ENCODE assay signal across 9 cellular contexts in genomic region chr19:41324231-41324702, GRCh38. TPM values are rescaled to one million over a fixed set of nuclear protein-coding genes. Genes with fewer than 3 reads are reported as not detected.
DNase-seq lines count a peak whose midpoint lies in the region; ATAC-seq, FAIRE-seq and TF ChIP-seq lines count a peak whose summit lies in the region.
"Had no signal": no experiment of that assay in that cellular context is flagged by ENCODE, and none has a peak within 500 bp of the region (broad histone marks: within the 10 kb centered on the region; RNA-seq: fewer than 3 reads in every experiment).

No MANE protein-coding gene starts in this region.

- H3K36me3 Mint-ChIP-seq in activated CD4-positive, alpha-beta memory T cell treated with anti-CD3 and anti-CD28 coated beads, Interleukin-2, amount 10 ng/mL, durations not matched to agents 7 days and 5 days (ENCODE audit: low read depth): peaks cover 64% of the 10 kb centered on the region
- peaks cover 5 to 26% (median 12%) of the 10 kb centered on the region in 3 donors for H3K36me3 Mint-ChIP-seq in immature natural killer cell

- peak overlapping the region; percentile 74 for H3K27ac Mint-ChIP-seq in activated CD4-positive, alpha-beta memory T cell treated with anti-CD3 and anti-CD28 coated beads, Interleukin-2, amount 10 ng/mL, durations not matched to agents 7 days and 5 days
- peak overlapping the region; percentile 98 to 100 (median 100) for H3K27ac Mint-ChIP-seq in immature natural killer cell

- H3K9me3 ChIP-seq in stomach: no peaks in the 10 kb centered on the region

- no peak for TF ChIP-seq EP300 in stomach (IDR thresholded peaks at IDR 0.05)

- peak overlapping the region; percentile 80 to 91 (median 87) for H3K27ac ChIP-seq in stomach

- H3K27me3 Mint-ChIP-seq in activated CD4-positive, alpha-beta memory T cell treated with anti-CD3 and anti-CD28 coated beads, Interleukin-2, amount 10 ng/mL, durations not matched to agents 7 days and 5 days: no peaks in the 10 kb centered on the region
- peaks cover 53 to 89% (median 82%) of the 10 kb centered on the region in 3 donors for H3K27me3 Mint-ChIP-seq in immature natural killer cell (ENCODE audit: low read depth in 3 of 3)

- peaks cover 16 to 48% (median 37%) of the 10 kb centered on the region in 4 donors for H3K36me3 ChIP-seq in stomach

- DNase-seq in NOMO-1 treated with DMSO at 0.1 percent for 48 hours (lab: John Stamatoyannopoulos, UW; ENCODE audit: unreplicated experiment): peak; percentile 29
- no peak for DNase-seq in NOMO-1 treated with dmso at 0.1 percent for 144 hours (lab: John Stamatoyannopoulos, UW; ENCODE audit: unreplicated experiment)
- no peak for DNase-seq in activated CD4-positive, alpha-beta memory T cell treated with anti-CD3 and anti-CD28 coated beads, Interleukin-2, amount 10 ng/mL, durations not matched to agents 7 days and 5 days
- DNase-seq in immature natural killer cell: no peak
- DNase-seq in stomach: no peak
- DNase-seq in HTR-8/SVneo (ENCODE audit: insufficient read length, low spot score): no peak
- no peak for DNase-seq in GM20000 (ENCODE audit: low spot score)

- TF ChIP-seq CTCF in stomach (IDR thresholded peaks at IDR 0.05) (no peak), GM20000 (IDR thresholded peaks at IDR 0.05; ENCODE audit: extremely low read depth, missing control alignments) (no peak)

- H3K4me3 Mint-ChIP-seq in activated CD4-positive, alpha-beta memory T cell treated with anti-CD3 and anti-CD28 coated beads, Interleukin-2, amount 10 ng/mL, durations not matched to agents 7 days and 5 days: no peak overlapping the region
- peak overlapping the region; percentile 70 to 84 (median 79) for H3K4me3 Mint-ChIP-seq in immature natural killer cell

- no peak for TF ChIP-seq POLR2A in stomach (IDR thresholded peaks at IDR 0.05)

- 57 to 71% (median 65%) methylated on average over 7 of the region's 7 CpGs for WGBS in stomach, 5 donors

- H3K4me1 ChIP-seq in stomach: peaks cover 77 to 85% (median 82%) of the 10 kb centered on the region in 4 donors

- no peak overlapping the region for H3K4me3 ChIP-seq in stomach

- intact Hi-C loops in stomach (cut with DNase I; ENCODE audit: low total_unique reads): no loop called here

- H3K4me1 Mint-ChIP-seq in activated CD4-positive, alpha-beta memory T cell treated with anti-CD3 and anti-CD28 coated beads, Interleukin-2, amount 10 ng/mL, durations not matched to agents 7 days and 5 days: peaks cover 58% of the 10 kb centered on the region
- peaks cover 76 to 77% of the 10 kb centered on the region in 2 donors for H3K4me1 Mint-ChIP-seq in immature natural killer cell

- no peak for FAIRE-seq in HTR-8/SVneo (lab: Jason Lieb, UNC)
- FAIRE-seq: TTC549 had no signal

- POLR2A ChIA-PET in activated CD4-positive, alpha-beta memory T cell treated with anti-CD3 and anti-CD28 coated beads, Interleukin-2, amount 10 ng/mL, durations not matched to agents 7 days and 5 days (lab: Charles Lee): interaction anchor here (1.5 to 7.7 kb wide), 3 partner anchors 15 to 104 kb away, joined by 3 to 42 read pairs (median 6); partner anchors contain the start of gene CCDC97

- H3K27me3 ChIP-seq in stomach: no peaks in the 10 kb centered on the region

- CTCF ChIA-PET in activated CD4-positive, alpha-beta memory T cell treated with anti-CD3 and anti-CD28 coated beads, Interleukin-2, amount 10 ng/mL, durations not matched to agents 7 days and 5 days (lab: Charles Lee): interaction anchor here (0.6 kb wide), 1 partner anchor 1340 kb away, joined by 3 read pairs; no protein-coding TSS in a partner anchor

- no peaks in the 10 kb centered on the region for H3K9me3 Mint-ChIP-seq in activated CD4-positive, alpha-beta memory T cell treated with anti-CD3 and anti-CD28 coated beads, Interleukin-2, amount 10 ng/mL, durations not matched to agents 7 days and 5 days
- no peaks in the 10 kb centered on the region for H3K9me3 Mint-ChIP-seq in immature natural killer cell

- ATAC-seq in HG02588 (IDR thresholded peaks at IDR 0.05; ENCODE audit: unreplicated experiment): no peak

RNA-seq across cellular contexts. Expression of gene CCDC97, which starts 14.3 kb away (rescaled TPM):
- 10 to 100 TPM; 43.0 to 43.4 TPM for total RNA-seq in activated CD4-positive, alpha-beta memory T cell treated with anti-CD3 and anti-CD28 coated beads, Interleukin-2, amount 10 ng/mL, durations not matched to agents 7 days and 5 days
- polyA plus RNA-seq in immature natural killer cell (10 to 100 TPM; 14.2 to 38.2 (median 16.9) TPM), stomach (10 to 100 TPM in 2 of 3 donors, 1 to 10 TPM in 1; 9.8 to 13.7 (median 13.0) TPM)
- total RNA-seq in stomach: 10 to 100 TPM in 3 of 5 donors, 1 to 10 TPM in 2; 2.2 to 62.6 (median 19.7) TPM

RNA-seq across cellular contexts. Expression of gene TGFB1, which starts 29.5 kb away (rescaled TPM):
- 100 to 1,000 TPM; 236 to 247 TPM for total RNA-seq in activated CD4-positive, alpha-beta memory T cell treated with anti-CD3 and anti-CD28 coated beads, Interleukin-2, amount 10 ng/mL, durations not matched to agents 7 days and 5 days
- polyA plus RNA-seq in immature natural killer cell (100 to 1,000 TPM in 1 of 3 donors, 10 to 100 TPM in 2; 51.4 to 196 (median 66.4) TPM), stomach (10 to 100 TPM; 10.2 to 15.6 (median 15.4) TPM)
- total RNA-seq in stomach: 10 to 100 TPM in 3 of 5 donors, 1 to 10 TPM in 2; 1.3 to 54.3 (median 13.6) TPM

RNA-seq across cellular contexts. Expression of gene B9D2, which starts 39.7 kb away (rescaled TPM):
- total RNA-seq in activated CD4-positive, alpha-beta memory T cell treated with anti-CD3 and anti-CD28 coated beads, Interleukin-2, amount 10 ng/mL, durations not matched to agents 7 days and 5 days: 10 to 100 TPM; 10.8 to 11.2 TPM
- polyA plus RNA-seq in immature natural killer cell (10 to 100 TPM in 2 of 3 donors, 1 to 10 TPM in 1; 8.9 to 14.8 (median 14.7) TPM), stomach (10 to 100 TPM in 2 of 3 donors, 1 to 10 TPM in 1; 9.2 to 17.4 (median 10.7) TPM)
- 10 to 100 TPM in 1 of 5 donors, 1 to 10 TPM in 2, under 1 TPM in 1, not detected in 1; 0.58 to 20.3 (median 5.3) TPM for total RNA-seq in stomach

RNA-seq across cellular contexts. Expression of gene TMEM91, which starts 52.1 kb away (rescaled TPM):
- total RNA-seq in activated CD4-positive, alpha-beta memory T cell treated with anti-CD3 and anti-CD28 coated beads, Interleukin-2, amount 10 ng/mL, durations not matched to agents 7 days and 5 days: 1 to 10 TPM; 8.0 to 9.6 TPM
- polyA plus RNA-seq in immature natural killer cell (1 to 10 TPM; 5.2 to 7.0 (median 6.1) TPM), stomach (10 to 100 TPM; 14.8 to 33.9 (median 22.4) TPM)
- total RNA-seq in stomach: 10 to 100 TPM in 2 of 5 donors, 1 to 10 TPM in 3; 2.3 to 76.3 (median 8.2) TPM

Comparison
In these comparisons a context has a peak if more than half of its experiments do, and no peak if none do; other contexts are left out.
1. RNA of gene TGFB1, which starts 29.5 kb away (total RNA-seq): 236 to 247 TPM in activated CD4-positive, alpha-beta memory T cell treated with anti-CD3 and anti-CD28 coated beads, Interleukin-2, amount 10 ng/mL, durations not matched to agents 7 days and 5 days; 1.3 to 54.3 TPM in stomach; every median in the first group is over 4 times any median in the second.